Comparison of ENCODE assay signal across 25 cellular contexts in genomic region chr6:151294561-151295101, GRCh38. TPM values are rescaled to one million over a fixed set of nuclear protein-coding genes. Genes with fewer than 3 reads are reported as not detected.
DNase-seq lines count a peak whose midpoint lies in the region; ATAC-seq and TF ChIP-seq lines count a peak whose summit lies in the region.
"Had no signal": no experiment of that assay in that cellular context is flagged by ENCODE, and none has a peak within 500 bp of the region (broad histone marks: within the 10 kb centered on the region; RNA-seq: fewer than 3 reads in every experiment).

No MANE protein-coding gene starts in this region.

- H3K36me3 ChIP-seq in stomach = no peaks in the 10 kb centered on the region
- H3K36me3 ChIP-seq in uterus = no peaks in the 10 kb centered on the region
- H3K36me3 ChIP-seq: gastrocnemius medialis, spleen had no signal

- H3K27ac ChIP-seq in stomach = peak overlapping the region in 4 of 5 donors; percentile 63 to 91 (median 80)
- peak overlapping the region in 1 of 2 donors; percentile 80 for H3K27ac ChIP-seq in uterus
- H3K27ac ChIP-seq: gastrocnemius medialis, psoas muscle, spleen had no signal

- no peaks in the 10 kb centered on the region for H3K9me3 Mint-ChIP-seq in chondrocyte (ENCODE audit: low read depth)
- no peaks in the 10 kb centered on the region for H3K9me3 Mint-ChIP-seq in activated CD4-positive, alpha-beta T cell treated with anti-CD3 and anti-CD28 coated beads for 36 hours (ENCODE audit: low read depth)
- H3K9me3 Mint-ChIP-seq: activated CD4-positive, alpha-beta T cell treated with anti-CD3 and anti-CD28 coated beads, Interleukin-2, amount 10 ng/mL, durations not matched to agents 7 days and 5 days; activated T-helper 2 cell treated with anti-CD3 and anti-CD28 coated beads, Interferon-gamma antibody, Interleukin-2, Interleukin-4, amounts not matched to agents 10 μg/mL and 5 μg/mL and 100 μg/mL, durations not matched to agents 14 hours and 24 hours and 36 hours; CD4-positive, alpha-beta memory T cell; stimulated activated naive CD8-positive, alpha-beta T cell treated with anti-CD3 and anti-CD28 coated beads, Interleukin-15, amount 100 ng/mL, for 72 hours had no signal

- peak overlapping the region; percentile 3 for H3K4me3 Mint-ChIP-seq in chondrocyte (ENCODE audit: unreplicated experiment)
- H3K4me3 Mint-ChIP-seq in activated CD4-positive, alpha-beta T cell treated with anti-CD3 and anti-CD28 coated beads for 36 hours = no peak overlapping the region
- H3K4me3 Mint-ChIP-seq: activated CD4-positive, alpha-beta T cell treated with anti-CD3 and anti-CD28 coated beads, Interleukin-2, amount 10 ng/mL, durations not matched to agents 7 days and 5 days; CD4-positive, alpha-beta memory T cell; stimulated activated naive CD8-positive, alpha-beta T cell treated with anti-CD3 and anti-CD28 coated beads, Interleukin-15, amount 100 ng/mL, for 72 hours had no signal

- WGBS in stomach, 5 donors = 71 to 87% (median 78%) methylated on average over 6 of the region's 6 CpGs

- peak overlapping the region; percentile 92 for H3K27ac Mint-ChIP-seq in chondrocyte (ENCODE audit: unreplicated experiment)
- H3K27ac Mint-ChIP-seq in activated CD4-positive, alpha-beta T cell treated with anti-CD3 and anti-CD28 coated beads for 36 hours = no peak overlapping the region
- H3K27ac Mint-ChIP-seq: activated CD4-positive, alpha-beta T cell treated with anti-CD3 and anti-CD28 coated beads, Interleukin-2, amount 10 ng/mL, durations not matched to agents 7 days and 5 days; activated T-helper 2 cell treated with anti-CD3 and anti-CD28 coated beads, Interferon-gamma antibody, Interleukin-2, Interleukin-4, amounts not matched to agents 10 μg/mL and 5 μg/mL and 100 μg/mL, durations not matched to agents 14 hours and 24 hours and 36 hours; CD4-positive, alpha-beta memory T cell; stimulated activated naive CD8-positive, alpha-beta T cell treated with anti-CD3 and anti-CD28 coated beads, Interleukin-15, amount 100 ng/mL, for 72 hours had no signal

- peak; percentile 97 for DNase-seq in EH (ENCODE audit: low read depth)
- DNase-seq in chondrocyte (ENCODE audit: low spot score) = no peak
- peak; percentile 44 for DNase-seq in kidney tubule cell (ENCODE audit: low spot score)
- DNase-seq in stomach = no peak
- DNase-seq in activated CD4-positive, alpha-beta T cell treated with anti-CD3 and anti-CD28 coated beads for 36 hours = no peak
- no peak for DNase-seq in middle frontal gyrus (ENCODE audit: extremely low spot score, low spot score)
- DNase-seq in uterus = no peak
- DNase-seq: activated CD4-positive, alpha-beta T cell treated with anti-CD3 and anti-CD28 coated beads, Interleukin-2, amount 10 ng/mL, durations not matched to agents 7 days and 5 days; CD4-positive, alpha-beta memory T cell; dermis blood vessel endothelial cell; DMS79 treated with DMSO at 0.1 percent for 48 hours; gastrocnemius medialis; NCI-H1417; NCI-H510A; NK-92 treated with Interleukin-12 subunit alpha and Interleukin-12 subunit beta, amount 100 ng/mL, for 24 hours; psoas muscle; spleen; stimulated activated CD4-positive, alpha-beta T cell treated with anti-CD3 and anti-CD28 coated beads, Interleukin-4, amount 100 ng/mL, for 4 hours; stimulated activated naive CD8-positive, alpha-beta T cell treated with anti-CD3 and anti-CD28 coated beads, Interleukin-15, amount 100 ng/mL, for 72 hours had no signal

- ATAC-seq in activated CD4-positive, alpha-beta T cell treated with anti-CD3 and anti-CD28 coated beads for 36 hours = no peak
- no peak for ATAC-seq in HG03457 (IDR thresholded peaks at IDR 0.05; ENCODE audit: unreplicated experiment)
- ATAC-seq: gastrocnemius medialis; HCT116; HepG2; left lobe of liver; Panc1; psoas muscle; stimulated activated naive CD8-positive, alpha-beta T cell treated with anti-CD3 and anti-CD28 coated beads, Interleukin-15, amount 100 ng/mL, for 72 hours had no signal

- CTCF ChIA-PET in activated CD4-positive, alpha-beta T cell treated with anti-CD3 and anti-CD28 coated beads for 36 hours (lab: Charles Lee) = no interaction called here

- no peaks in the 10 kb centered on the region for H3K9me3 ChIP-seq in stomach
- H3K9me3 ChIP-seq in uterus = no peaks in the 10 kb centered on the region
- H3K9me3 ChIP-seq: gastrocnemius medialis, psoas muscle, spleen had no signal

- TF ChIP-seq POLR2A in stomach (IDR thresholded peaks at IDR 0.05) = no peak
- no peak for TF ChIP-seq POLR2A in uterus (IDR thresholded peaks at IDR 0.05)

- TF ChIP-seq EP300 in stomach (IDR thresholded peaks at IDR 0.05) = no peak

- H3K27me3 ChIP-seq in stomach (peaks cover 0 to 5% (median 0%) of the 10 kb centered on the region in 3 donors), uterus (no peaks in the 10 kb centered on the region)
- H3K27me3 ChIP-seq: gastrocnemius medialis, spleen had no signal

- intact Hi-C loops in stomach (cut with DNase I; ENCODE audit: low total_unique reads) = no loop called here
- intact Hi-C loops in activated CD4-positive, alpha-beta T cell treated with anti-CD3 and anti-CD28 coated beads for 36 hours (cut with DNase I, micrococcal nuclease) = no loop called here
- intact Hi-C loops in uterus (cut with DNase I; ENCODE audit: low total_unique reads) = no loop called here

- peaks cover 89% of the 10 kb centered on the region for H3K4me1 Mint-ChIP-seq in chondrocyte (ENCODE audit: low read depth)
- H3K4me1 Mint-ChIP-seq in activated CD4-positive, alpha-beta T cell treated with anti-CD3 and anti-CD28 coated beads for 36 hours = peaks cover 13% of the 10 kb centered on the region

- POLR2A ChIA-PET in activated CD4-positive, alpha-beta T cell treated with anti-CD3 and anti-CD28 coated beads for 36 hours (lab: Charles Lee) = interaction anchor here (0.6 to 0.7 kb wide), 3 partner anchors 10 to 296 kb away, joined by 3 to 6 read pairs (median 3); no protein-coding TSS in a partner anchor

- no peak for TF ChIP-seq CTCF in chondrocyte (IDR thresholded peaks at IDR 0.05)
- TF ChIP-seq CTCF in stomach (IDR thresholded peaks at IDR 0.05) = no peak
- TF ChIP-seq CTCF in uterus (IDR thresholded peaks at IDR 0.05) = no peak

- H3K4me3 ChIP-seq in stomach = no peak overlapping the region
- no peak overlapping the region for H3K4me3 ChIP-seq in uterus
- H3K4me3 ChIP-seq: gastrocnemius medialis, psoas muscle, spleen had no signal

- peaks cover 2% of the 10 kb centered on the region for H3K36me3 Mint-ChIP-seq in chondrocyte (ENCODE audit: low read depth)
- no peaks in the 10 kb centered on the region for H3K36me3 Mint-ChIP-seq in activated CD4-positive, alpha-beta T cell treated with anti-CD3 and anti-CD28 coated beads for 36 hours (ENCODE audit: low read depth)
- H3K36me3 Mint-ChIP-seq: CD4-positive, alpha-beta memory T cell had no signal

- peaks cover 0 to 47% (median 26%) of the 10 kb centered on the region in 4 donors for H3K4me1 ChIP-seq in stomach
- peaks cover 0 to 22% of the 10 kb centered on the region in 2 donors for H3K4me1 ChIP-seq in uterus
- H3K4me1 ChIP-seq: psoas muscle had no signal

- H3K27me3 Mint-ChIP-seq in chondrocyte (ENCODE audit: low read depth) = no peaks in the 10 kb centered on the region
- H3K27me3 Mint-ChIP-seq in activated CD4-positive, alpha-beta T cell treated with anti-CD3 and anti-CD28 coated beads for 36 hours = peaks cover 19% of the 10 kb centered on the region

RNA-seq across cellular contexts. Expression of gene AKAP12, which starts 54.9 kb away (rescaled TPM):
- 75.5 to 184 TPM (median 176 TPM) in 3 replicates for total RNA-seq in chondrocyte
- total RNA-seq in stomach = 100 to 1,000 TPM in 1 of 5 donors, 10 to 100 TPM in 4; 26.2 to 110 (median 44.9) TPM
- 1 to 10 TPM; 4.2 to 8.9 (median 8.0) TPM for polyA plus RNA-seq in stomach
- 1 to 10 TPM; 4.1 to 5.0 TPM for total RNA-seq in activated CD4-positive, alpha-beta T cell treated with anti-CD3 and anti-CD28 coated beads for 36 hours
- 100 to 1,000 TPM in 1 of 4 donors, 10 to 100 TPM in 3; 47.6 to 218 (median 70.2) TPM for total RNA-seq in uterus
- polyA plus RNA-seq: CD4-positive, alpha-beta memory T cell had no signal

Comparison
In these comparisons a context has a peak if more than half of its experiments do, and no peak if none do; other contexts are left out.
1. DNase-seq: peak in EH (single experiment) and kidney tubule cell (single experiment); none in chondrocyte (single experiment), stomach (single experiment), activated CD4-positive, alpha-beta T cell treated with anti-CD3 and anti-CD28 coated beads for 36 hours (single experiment), middle frontal gyrus (single experiment) and uterus (0 of 2).
2. RNA of gene AKAP12, which starts 54.9 kb away (total RNA-seq): 75.5 to 184 TPM in chondrocyte, 47.6 to 218 TPM in uterus and 26.2 to 110 TPM in stomach; 4.1 to 5.0 TPM in activated CD4-positive, alpha-beta T cell treated with anti-CD3 and anti-CD28 coated beads for 36 hours; every median in the first group is over 4 times any median in the second.